ENCODE assay signal across 12 cellular contexts in the genomic region with DNA sequence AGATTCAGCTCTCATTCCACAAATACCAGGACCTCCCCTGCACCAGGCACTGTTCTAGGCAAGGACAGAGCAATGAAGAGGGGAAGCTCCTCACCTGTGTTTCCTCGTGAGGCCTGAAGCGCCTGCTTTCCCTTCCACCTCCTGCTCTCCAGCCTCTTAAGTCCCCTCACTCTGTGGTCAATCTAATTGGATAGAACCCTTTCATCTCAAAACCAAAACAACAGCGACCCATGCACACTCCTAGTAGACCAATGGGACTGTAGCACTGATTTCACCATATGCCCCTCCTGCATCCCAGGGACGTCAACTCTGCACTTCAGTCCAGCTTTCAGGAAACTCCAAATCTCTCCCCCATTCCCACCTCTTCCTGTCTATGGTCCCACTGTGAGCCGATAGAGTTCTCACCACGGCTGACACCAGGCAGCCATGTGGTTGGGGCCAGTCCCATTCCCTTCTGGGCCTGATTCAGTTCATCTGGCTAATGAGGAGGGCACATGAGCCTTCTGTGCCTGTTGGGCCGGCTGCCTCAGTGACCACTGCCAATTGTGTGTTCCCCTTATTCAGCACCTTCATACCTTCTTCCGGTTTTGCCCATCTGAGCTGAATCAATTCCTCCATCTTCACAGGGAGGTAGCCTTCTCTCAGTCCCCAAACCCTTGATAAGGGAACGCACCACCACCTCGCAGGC. TPM values are rescaled to one million over a fixed set of nuclear protein-coding genes. Genes with fewer than 3 reads are reported as not detected.
DNase-seq lines count a peak whose midpoint lies in the region; ATAC-seq and TF ChIP-seq lines count a peak whose summit lies in the region.
"Had no signal": no experiment of that assay in that cellular context is flagged by ENCODE, and none has a peak within 500 bp of the region (broad histone marks: within the 10 kb centered on the region; RNA-seq: fewer than 3 reads in every experiment).

No MANE protein-coding gene starts in this region.

- WGBS in adrenal gland, 4 donors, result 89 to 93% (median 91%) methylated on average over 10 of the region's 10 CpGs
- 93 to 94% methylated on average over 6 to 7 of the region's 10 CpGs for WGBS in gastroesophageal sphincter (ENCODE audit: low coverage in 1 of 2), 2 donors

- H3K4me1 ChIP-seq in adrenal gland (replicated peaks in 1 of 2), result peaks cover 16 to 37% of the 10 kb centered on the region in 2 donors
- H3K4me1 ChIP-seq in gastroesophageal sphincter, result peaks cover 0 to 38% (median 10%) of the 10 kb centered on the region in 3 donors
- H3K4me1 ChIP-seq: prostate gland had no signal

- DNase-seq in NCI-H82 (lab: John Stamatoyannopoulos, UW) (peak; percentile 88), adrenal gland (peak in 1 of 7 donors; percentile 46), NCI-H1417 treated with DMSO at 0.1 percent for 48 hours (lab: John Stamatoyannopoulos, UW) (no peak), foreskin melanocyte (no peak)
- no peak for DNase-seq in activated CD8-positive, alpha-beta memory T cell treated with anti-CD3 and anti-CD28 coated beads, Interleukin-2, amount 50 U/mL, for 48 hours
- DNase-seq: activated CD4-positive, alpha-beta T cell treated with anti-CD3 and anti-CD28 coated beads, Interleukin-2, amount 50 U/mL, for 4 hours; stimulated activated naive CD4-positive, alpha-beta T cell; T-helper 2 cell had no signal

- H3K27me3 ChIP-seq in adrenal gland (no peaks in the 10 kb centered on the region), gastroesophageal sphincter (no peaks in the 10 kb centered on the region)

- no peak for TF ChIP-seq EP300 in gastroesophageal sphincter (IDR thresholded peaks at IDR 0.05)

- H3K9me3 ChIP-seq in adrenal gland (replicated peaks in 1 of 3) (no peaks in the 10 kb centered on the region), gastroesophageal sphincter (no peaks in the 10 kb centered on the region)
- H3K9me3 ChIP-seq: prostate gland had no signal

- H3K27ac ChIP-seq in adrenal gland, result peak overlapping the region in 3 of 5 donors; percentile 17 to 78 (median 25)
- H3K27ac ChIP-seq in gastroesophageal sphincter, result peak overlapping the region in 3 of 4 donors; percentile 24 to 53 (median 44)
- H3K27ac ChIP-seq in skin epidermis, result peak overlapping the region in 17 of 21 experiments; percentile 2 to 83 (median 60)

- TF ChIP-seq POLR2A in adrenal gland (IDR thresholded peaks at IDR 0.05), result no peak
- no peak for TF ChIP-seq POLR2A in gastroesophageal sphincter (IDR thresholded peaks at IDR 0.05)

- no peak overlapping the region for H3K4me3 ChIP-seq in adrenal gland
- no peak overlapping the region for H3K4me3 ChIP-seq in gastroesophageal sphincter
- no peak overlapping the region for H3K4me3 ChIP-seq in skin epidermis
- H3K4me3 ChIP-seq: prostate gland had no signal

- H3K36me3 ChIP-seq in adrenal gland (replicated peaks in 1 of 2) (no peaks in the 10 kb centered on the region), gastroesophageal sphincter (no peaks in the 10 kb centered on the region)
- H3K36me3 ChIP-seq: prostate gland had no signal

- ATAC-seq in gastroesophageal sphincter, result no peak
- ATAC-seq: activated T-helper 17 cell treated with anti-CD3 and anti-CD28 coated beads, Interleukin-2, amount 50 U/mL, for 72 hours had no signal

- intact Hi-C loops in adrenal gland (cut with DNase I), result no loop called here

- TF ChIP-seq CTCF in adrenal gland (IDR thresholded peaks at IDR 0.05) (no peak), gastroesophageal sphincter (IDR thresholded peaks at IDR 0.05) (no peak)

RNA-seq across cellular contexts. Expression of gene MAT2A, which starts 33.3 kb away (rescaled TPM):
- total RNA-seq in adrenal gland (100 to 1,000 TPM in 6 of 8 donors, 10 to 100 TPM in 2; 87.3 to 429 (median 180) TPM), gastroesophageal sphincter (100 to 1,000 TPM in 2 of 4 donors, 10 to 100 TPM in 2; 68.5 to 295 (median 130) TPM)
- 100 to 1,000 TPM in 1 of 3 donors, 10 to 100 TPM in 2; 41.1 to 237 (median 75.9) TPM for polyA plus RNA-seq in adrenal gland

RNA-seq across cellular contexts. Expression of gene GGCX, which starts 55.6 kb away (rescaled TPM):
- total RNA-seq in adrenal gland, result 10 to 100 TPM; 24.8 to 85.2 (median 51.1) TPM
- polyA plus RNA-seq in adrenal gland, result 10 to 100 TPM; 14.9 to 28.4 (median 19.2) TPM
- 10 to 100 TPM; 16.2 to 29.3 (median 24.3) TPM for total RNA-seq in gastroesophageal sphincter
